31 cellular contexts compared by ENCODE assay signal in the genomic region with DNA sequence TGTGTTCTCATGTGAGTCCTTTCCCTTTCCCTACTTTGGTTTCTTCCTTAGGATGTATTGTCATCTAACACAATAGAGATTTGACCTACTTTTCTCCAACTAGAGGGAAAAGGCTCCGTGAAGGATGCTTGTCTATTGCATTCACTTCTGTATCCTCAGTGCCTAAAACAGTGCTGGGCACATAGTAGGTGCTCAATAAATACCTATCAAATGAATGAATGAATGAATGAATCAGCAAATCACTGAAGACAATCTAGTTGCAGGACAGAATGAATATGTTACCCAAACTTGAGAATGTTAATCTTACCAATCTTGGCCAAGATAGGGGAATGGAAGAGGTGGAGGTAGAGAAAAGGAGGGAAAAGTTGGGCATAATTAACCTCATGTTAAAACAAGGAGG.
"Had no signal": no experiment of that assay in that cellular context is flagged by ENCODE, and none has a peak within 500 bp of the region (broad histone marks: within the 10 kb centered on the region; RNA-seq: fewer than 3 reads in every experiment).

No MANE protein-coding gene starts in this region.

- H3K4me1 ChIP-seq: parathyroid adenoma, psoas muscle, suprapubic skin, testis, tibial artery, transverse colon, upper lobe of right lung, uterus had no signal

- H3K36me3 Mint-ChIP-seq: natural killer cell; neural progenitor cell; stimulated activated memory B cell treated with anti-CD40 and anti-IgM and Interleukin-4, amounts not matched to agents 10 μg/mL and 1 μg/mL and 100 μg/mL, for 72 hours; type B pancreatic cell had no signal

- H3K36me3 ChIP-seq: neural progenitor cell, ovary, spleen, suprapubic skin, tibial artery, transverse colon, upper lobe of right lung, uterus had no signal

- H3K27ac Mint-ChIP-seq: natural killer cell; nephron; progenitor cell of endocrine pancreas; stimulated activated memory B cell treated with anti-CD40 and anti-IgM and Interleukin-4, amounts not matched to agents 10 μg/mL and 1 μg/mL and 100 μg/mL, for 72 hours; type B pancreatic cell had no signal

- H2AFZ ChIP-seq: neural progenitor cell, parathyroid adenoma had no signal

- H3K9me3 ChIP-seq: ovary, psoas muscle, spleen, suprapubic skin, testis, tibial artery, transverse colon, upper lobe of right lung, uterus had no signal

- H3K4me2 ChIP-seq: neural progenitor cell, smooth muscle cell had no signal

- H3K4me3 Mint-ChIP-seq: natural killer cell; nephron; neural progenitor cell; stimulated activated memory B cell treated with anti-CD40 and anti-IgM and Interleukin-4, amounts not matched to agents 10 μg/mL and 1 μg/mL and 100 μg/mL, for 72 hours; stimulated activated naive CD8-positive, alpha-beta T cell treated with anti-CD3 and anti-CD28 coated beads, Interleukin-15, amount 100 ng/mL, for 72 hours; type B pancreatic cell had no signal

- H3K79me2 ChIP-seq: parathyroid adenoma had no signal

- H3K4me1 Mint-ChIP-seq: natural killer cell; nephron; stimulated activated memory B cell treated with anti-CD40 and anti-IgM and Interleukin-4, amounts not matched to agents 10 μg/mL and 1 μg/mL and 100 μg/mL, for 72 hours; stimulated activated naive CD8-positive, alpha-beta T cell treated with anti-CD3 and anti-CD28 coated beads, Interleukin-15, amount 100 ng/mL, for 72 hours had no signal

- H3K27ac ChIP-seq: neural progenitor cell, ovary, parathyroid adenoma, psoas muscle, skin epidermis, spleen, suprapubic skin, testis, tibial artery, transverse colon, upper lobe of right lung, uterus had no signal

- DNase-seq: natural killer cell; occipital lobe; ovary; posterior cingulate gyrus; psoas muscle; right cardiac atrium; spleen; stimulated activated CD4-positive, alpha-beta T cell treated with anti-CD3 and anti-CD28 coated beads, Interleukin-12 subunit alpha, Interleukin-12 subunit beta, amount 100 ng/mL, for 4 hours; stimulated activated CD4-positive, alpha-beta T cell treated with anti-CD3 and anti-CD28 coated beads, Interleukin-1b, Interleukin-23, amount 100 ng/mL, for 48 hours; stimulated activated CD4-positive, alpha-beta T cell treated with anti-CD3 and anti-CD28 coated beads, Interleukin-4, amount 100 ng/mL, for 1 hour; stimulated activated CD4-positive, alpha-beta T cell treated with anti-CD3 and anti-CD28 coated beads, Interleukin-4, amount 100 ng/mL, for 4 hours; stimulated activated CD8-positive, alpha-beta memory T cell treated with anti-CD3 and anti-CD28 coated beads, Interleukin-4, amount 100 ng/mL, for 48 hours; stimulated activated naive CD4-positive, alpha-beta T cell; stimulated activated naive CD8-positive, alpha-beta T cell treated with anti-CD3 and anti-CD28 coated beads, Interleukin-15, amount 100 ng/mL, for 72 hours; stimulated activated naive CD8-positive, alpha-beta T cell treated with anti-CD3 and anti-CD28 coated beads, Interleukin-15, Interleukin-2, amounts not matched to agents 100 U/mL and 50 U/mL, for 24 hours; substantia nigra; testis; tibial artery; transverse colon; upper lobe of right lung; uterus had no signal

- H3K9me3 Mint-ChIP-seq: natural killer cell; nephron; stimulated activated memory B cell treated with anti-CD40 and anti-IgM and Interleukin-4, amounts not matched to agents 10 μg/mL and 1 μg/mL and 100 μg/mL, for 72 hours; type B pancreatic cell had no signal

- H3K4me3 ChIP-seq: neural progenitor cell, ovary, psoas muscle, skin epidermis, smooth muscle cell, spleen, suprapubic skin, testis, tibial artery, transverse colon, upper lobe of right lung, uterus had no signal

- ATAC-seq: natural killer cell; psoas muscle; right cardiac atrium; sciatic nerve; stimulated activated memory B cell treated with anti-CD40 and anti-IgM and Interleukin-4, amounts not matched to agents 10 μg/mL and 1 μg/mL and 100 μg/mL, for 72 hours; stimulated activated naive CD8-positive, alpha-beta T cell treated with anti-CD3 and anti-CD28 coated beads, Interleukin-15, amount 100 ng/mL, for 72 hours; stimulated activated naive CD8-positive, alpha-beta T cell treated with anti-CD3 and anti-CD28 coated beads, Interleukin-15, Interleukin-2, amounts not matched to agents 100 U/mL and 50 U/mL, for 24 hours; upper lobe of right lung had no signal

- H3K27me3 ChIP-seq: neural progenitor cell, ovary, spleen, suprapubic skin, testis, tibial artery, transverse colon, upper lobe of right lung, uterus had no signal

- H3K27me3 Mint-ChIP-seq: progenitor cell of endocrine pancreas; stimulated activated memory B cell treated with anti-CD40 and anti-IgM and Interleukin-4, amounts not matched to agents 10 μg/mL and 1 μg/mL and 100 μg/mL, for 72 hours; stimulated activated naive CD8-positive, alpha-beta T cell treated with anti-CD3 and anti-CD28 coated beads, Interleukin-15, amount 100 ng/mL, for 72 hours; type B pancreatic cell had no signal

- H3K9ac ChIP-seq: neural progenitor cell, parathyroid adenoma had no signal
